ENCODE assay signal across 11 cellular contexts in the genomic region with DNA sequence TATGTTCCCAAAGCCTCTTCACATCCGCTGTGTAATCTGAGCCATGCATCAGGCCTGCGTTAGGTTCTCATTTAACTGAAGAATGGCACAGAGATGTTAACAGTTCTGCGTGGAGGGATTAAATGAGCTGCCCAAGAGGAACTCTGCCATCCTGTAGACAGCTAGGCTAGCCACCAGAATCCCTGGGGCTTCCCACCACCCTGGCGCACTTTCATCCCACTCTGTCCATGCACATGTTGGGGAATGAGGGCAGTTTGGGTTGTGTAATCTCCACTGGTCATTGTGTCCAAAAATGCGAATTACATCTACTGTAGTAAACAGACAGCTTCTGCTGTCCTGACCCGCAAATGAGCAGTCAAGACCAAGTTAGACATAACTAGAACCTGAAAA. TPM values are rescaled to one million over a fixed set of nuclear protein-coding genes. Genes with fewer than 3 reads are reported as not detected.
DNase-seq lines count a peak whose midpoint lies in the region; ATAC-seq and TF ChIP-seq lines count a peak whose summit lies in the region.
"Had no signal": no experiment of that assay in that cellular context is flagged by ENCODE, and none has a peak within 500 bp of the region (broad histone marks: within the 10 kb centered on the region; RNA-seq: fewer than 3 reads in every experiment).

No MANE protein-coding gene starts in this region.

- H3K9me3 Mint-ChIP-seq in CD4-positive, alpha-beta T cell = no peaks in the 10 kb centered on the region
- no peaks in the 10 kb centered on the region for H3K9me3 Mint-ChIP-seq in naive thymus-derived CD8-positive, alpha-beta T cell

- no peaks in the 10 kb centered on the region for H3K36me3 ChIP-seq in HCT116 (ENCODE audit: control insufficient read depth in 1 of 2, insufficient read depth in 2 of 2, low read length in 2 of 2)
- H3K36me3 ChIP-seq in adipocyte (ENCODE audit: control insufficient read depth, insufficient read depth, low read length, severe bottlenecking) = no peaks in the 10 kb centered on the region
- H3K36me3 ChIP-seq: heart right ventricle had no signal

- H3K36me3 Mint-ChIP-seq in CD4-positive, alpha-beta T cell (ENCODE audit: low read depth) = peaks cover 19% of the 10 kb centered on the region
- H3K36me3 Mint-ChIP-seq in naive thymus-derived CD8-positive, alpha-beta T cell = peaks cover 0 to 6% (median 0%) of the 10 kb centered on the region in 3 donors

- H4K20me1 ChIP-seq in HCT116 (ENCODE audit: insufficient read depth) = 0 out of 2 replicates have a peak, but pooled peaks cover 6% of the 10 kb centered on the region

- peaks cover 31 to 45% of the 10 kb centered on the region in 2 experiments for H3K4me1 ChIP-seq in HCT116 (ENCODE audit: control insufficient read depth in 1 of 2, insufficient read depth in 2 of 2, low read length in 2 of 2)
- peaks cover 42% of the 10 kb centered on the region for H3K4me1 ChIP-seq in adipocyte (ENCODE audit: control insufficient read depth, insufficient read depth, low read length)

- H3K9ac ChIP-seq in HCT116 (ENCODE audit: low read length) = peak overlapping the region; percentile 93; the same call in 1 of the 2 replicates
- H3K9ac ChIP-seq in adipocyte (ENCODE audit: low read length) = peak overlapping the region; percentile 94

- no peak for TF ChIP-seq POLR2A in HCT116 (IDR thresholded peaks at IDR 0.05; ENCODE audit: borderline replicate concordance, extremely low read depth, insufficient read depth, insufficient read length)

- POLR2A ChIA-PET in CD4-positive, alpha-beta T cell (lab: Charles Lee) = interaction anchor here (0.6 to 2.5 kb wide), 8 partner anchors 15 to 1040 kb away, joined by 3 to 12 read pairs (median 6); a partner anchor contains a TSS
- POLR2A ChIA-PET in HCT116 (lab: Charles Lee) = interaction anchor here (1.7 kb wide), 1 partner anchor 30 kb away, joined by 8 read pairs; no protein-coding TSS in a partner anchor
- POLR2A ChIA-PET in naive thymus-derived CD8-positive, alpha-beta T cell (lab: Charles Lee) = interaction anchor here (0.6 to 3.2 kb wide), 7 partner anchors 8 to 1041 kb away, joined by 3 to 20 read pairs (median 5); a partner anchor contains a TSS

- peak overlapping the region; percentile 13 for H3K27ac ChIP-seq in CD4-positive, alpha-beta T cell (ENCODE audit: low read depth, low read length)
- H3K27ac ChIP-seq in HCT116 (ENCODE audit: low read depth, low read length) = no peak overlapping the region

- H3K4me3 ChIP-seq in HCT116 (replicated peaks in 1 of 2; ENCODE audit: low read depth in 1 of 2, low read length in 2 of 2) (0 out of 4 replicates have a peak overlapping the region, but pooled peaks of 1 of the 2 experiments have one; percentile 85), adipocyte (ENCODE audit: low read length) (peak overlapping the region; percentile 86)

- DNase-seq in CD4-positive, alpha-beta T cell = no peak
- DNase-seq in HCT116 (ENCODE audit: low read depth, low spot score) = no peak
- no peak for DNase-seq in adipocyte (ENCODE audit: low read depth)
- no peak for DNase-seq in naive thymus-derived CD8-positive, alpha-beta T cell
- DNase-seq in GM19238 (ENCODE audit: insufficient read length, low spot score) = no peak
- DNase-seq in NCI-H226 = no peak
- no peak for DNase-seq in activated CD4-positive, CD25-positive, alpha-beta regulatory T cell (lab: John Stamatoyannopoulos, UW)
- no peak for DNase-seq in occipital lobe (lab: John Stamatoyannopoulos, UW)
- DNase-seq: heart right ventricle; NCI-H446; stimulated activated CD4-positive, alpha-beta T cell treated with anti-CD3 and anti-CD28 coated beads, Interleukin-1b, Interleukin-23, amount 100 ng/mL, for 48 hours had no signal

- peaks cover 53% of the 10 kb centered on the region for H3K4me1 Mint-ChIP-seq in CD4-positive, alpha-beta T cell (ENCODE audit: low read depth)
- H3K4me1 Mint-ChIP-seq in naive thymus-derived CD8-positive, alpha-beta T cell = peaks cover 26 to 60% (median 57%) of the 10 kb centered on the region in 4 donors

- intact Hi-C loops in CD4-positive, alpha-beta T cell (cut with DNase I, micrococcal nuclease) = loop anchor here (1.0 to 10.0 kb wide), 7 partner anchors 39 to 1943 kb away; a partner anchor contains a TSS
- intact Hi-C loops in HCT116 (cut with micrococcal nuclease) = loop anchor here (10.0 kb wide), 1 partner anchor 123 kb away; no protein-coding TSS in a partner anchor

- H3K9me2 ChIP-seq in HCT116 (ENCODE audit: insufficient read depth) = no peaks in the 10 kb centered on the region

- RAD21 ChIA-PET in HCT116 (lab: Charles Lee; ENCODE audit: low non-redundant PET in 1 of 2, low total read pairs in 2 of 2, uncharacterized antibody in 2 of 2, unreplicated experiment in 2 of 2) = no interaction called here

- H3K4me3 Mint-ChIP-seq in CD4-positive, alpha-beta T cell = peak overlapping the region; percentile 95
- peak overlapping the region; percentile 26 to 99 (median 90) for H3K4me3 Mint-ChIP-seq in naive thymus-derived CD8-positive, alpha-beta T cell

- H3K27me3 ChIP-seq in CD4-positive, alpha-beta T cell (ENCODE audit: control insufficient read depth, insufficient read depth, low read length) = no peaks in the 10 kb centered on the region
- H3K27me3 ChIP-seq in HCT116 (ENCODE audit: insufficient read depth, low read length) (no peaks in the 10 kb centered on the region), adipocyte (replicated peaks; ENCODE audit: control insufficient read depth, insufficient read depth, low read length) (no peaks in the 10 kb centered on the region)
- H3K27me3 ChIP-seq: heart right ventricle had no signal

- peak overlapping the region; percentile 95 for H3K27ac Mint-ChIP-seq in CD4-positive, alpha-beta T cell
- H3K27ac Mint-ChIP-seq in naive thymus-derived CD8-positive, alpha-beta T cell = peak overlapping the region; percentile 82 to 98 (median 92)

- ATAC-seq in CD4-positive, alpha-beta T cell (ENCODE audit: poor library complexity) = no peak
- ATAC-seq in HCT116 = no peak
- no peak for ATAC-seq in naive thymus-derived CD8-positive, alpha-beta T cell

- TF ChIP-seq CTCF in CD4-positive, alpha-beta T cell (IDR thresholded peaks at IDR 0.05) = no peak
- TF ChIP-seq CTCF in HCT116 (IDR thresholded peaks at IDR 0.05 in 2 of 3, conservative IDR thresholded peaks at IDR 0.05 in 1 of 3; ENCODE audit: borderline replicate concordance in 1 of 3, insufficient read depth in 1 of 3, low read depth in 2 of 3, low read length in 2 of 3) = no peak

- H3K27me3 Mint-ChIP-seq in CD4-positive, alpha-beta T cell = no peaks in the 10 kb centered on the region
- no peaks in the 10 kb centered on the region for H3K27me3 Mint-ChIP-seq in naive thymus-derived CD8-positive, alpha-beta T cell

- no TSS peak for BruUV-seq in HCT116 (replicated peaks; lab: Mats Ljungman, UMichigan)

- H3K79me2 ChIP-seq in HCT116 (ENCODE audit: insufficient read depth, low read length) = peaks cover 39% of the 10 kb centered on the region

- TF ChIP-seq RAD21 in HCT116 (IDR thresholded peaks at IDR 0.05; ENCODE audit: low read depth) = no peak

- no peaks in the 10 kb centered on the region for H3K9me3 ChIP-seq in CD4-positive, alpha-beta T cell (ENCODE audit: control insufficient read depth, low read length)
- no peaks in the 10 kb centered on the region for H3K9me3 ChIP-seq in HCT116 (ENCODE audit: control insufficient read depth in 1 of 2, insufficient read depth in 1 of 2, low read depth in 1 of 2, low read length in 2 of 2)
- no peaks in the 10 kb centered on the region for H3K9me3 ChIP-seq in adipocyte (ENCODE audit: control insufficient read depth, low read length)
- H3K9me3 ChIP-seq: heart right ventricle had no signal

- peak overlapping the region; percentile 34 for H2AFZ ChIP-seq in HCT116 (ENCODE audit: low read depth, low read length, poor library complexity, severe bottlenecking)

- H3K4me2 ChIP-seq in HCT116 (ENCODE audit: low read length) = peak overlapping the region; percentile 79

- CTCF ChIA-PET in CD4-positive, alpha-beta T cell (lab: Charles Lee) = interaction anchor here (1.3 to 2.4 kb wide), 2 partner anchors 15 to 30 kb away, joined by 8 to 9 read pairs; no protein-coding TSS in a partner anchor
- CTCF ChIA-PET in HCT116 (lab: Charles Lee) = no interaction called here

TF ChIP-seq in HCT116, 20 proteins besides CTCF, POLR2A, EP300 and RAD21:
- TF ChIP-seq, protein P1, sequence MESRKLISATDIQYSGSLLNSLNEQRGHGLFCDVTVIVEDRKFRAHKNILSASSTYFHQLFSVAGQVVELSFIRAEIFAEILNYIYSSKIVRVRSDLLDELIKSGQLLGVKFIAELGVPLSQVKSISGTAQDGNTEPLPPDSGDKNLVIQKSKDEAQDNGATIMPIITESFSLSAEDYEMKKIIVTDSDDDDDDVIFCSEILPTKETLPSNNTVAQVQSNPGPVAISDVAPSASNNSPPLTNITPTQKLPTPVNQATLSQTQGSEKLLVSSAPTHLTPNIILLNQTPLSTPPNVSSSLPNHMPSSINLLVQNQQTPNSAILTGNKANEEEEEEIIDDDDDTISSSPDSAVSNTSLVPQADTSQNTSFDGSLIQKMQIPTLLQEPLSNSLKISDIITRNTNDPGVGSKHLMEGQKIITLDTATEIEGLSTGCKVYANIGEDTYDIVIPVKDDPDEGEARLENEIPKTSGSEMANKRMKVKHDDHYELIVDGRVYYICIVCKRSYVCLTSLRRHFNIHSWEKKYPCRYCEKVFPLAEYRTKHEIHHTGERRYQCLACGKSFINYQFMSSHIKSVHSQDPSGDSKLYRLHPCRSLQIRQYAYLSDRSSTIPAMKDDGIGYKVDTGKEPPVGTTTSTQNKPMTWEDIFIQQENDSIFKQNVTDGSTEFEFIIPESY (IDR thresholded peaks at IDR 0.05; ENCODE audit: extremely low read depth, insufficient replicate concordance, low read length) = no peak

RNA-seq across cellular contexts. Expression of a gene that starts 1.0 kb away (rescaled TPM):
- total RNA-seq in CD4-positive, alpha-beta T cell = 100 to 1,000 TPM; 110 to 114 TPM
- total RNA-seq in HCT116 (2021; ENCODE audit: unreplicated experiment) = 237 TPM
- polyA plus RNA-seq in HCT116 (2012) = 152 and 162 TPM in 2 replicates
- total RNA-seq in naive thymus-derived CD8-positive, alpha-beta T cell = 100 to 1,000 TPM; 192 to 195 TPM
- polyA plus RNA-seq in naive thymus-derived CD8-positive, alpha-beta T cell = 100 to 1,000 TPM; 137 to 210 (median 164) TPM
- 60.4 TPM for total RNA-seq in occipital lobe

RNA-seq across cellular contexts. Expression of a gene that starts 58.7 kb away (rescaled TPM):
- total RNA-seq in CD4-positive, alpha-beta T cell = 10 to 100 TPM; 44.9 to 47.0 TPM
- 83.6 TPM for total RNA-seq in HCT116 (2021; ENCODE audit: unreplicated experiment)
- 33.9 and 36.6 TPM in 2 replicates for polyA plus RNA-seq in HCT116 (2012)
- 10 to 100 TPM; 42.0 to 52.3 TPM for total RNA-seq in naive thymus-derived CD8-positive, alpha-beta T cell
- polyA plus RNA-seq in naive thymus-derived CD8-positive, alpha-beta T cell = 10 to 100 TPM; 11.3 to 22.6 (median 11.7) TPM
- total RNA-seq in occipital lobe = 12.5 TPM
